In the genomic region with DNA sequence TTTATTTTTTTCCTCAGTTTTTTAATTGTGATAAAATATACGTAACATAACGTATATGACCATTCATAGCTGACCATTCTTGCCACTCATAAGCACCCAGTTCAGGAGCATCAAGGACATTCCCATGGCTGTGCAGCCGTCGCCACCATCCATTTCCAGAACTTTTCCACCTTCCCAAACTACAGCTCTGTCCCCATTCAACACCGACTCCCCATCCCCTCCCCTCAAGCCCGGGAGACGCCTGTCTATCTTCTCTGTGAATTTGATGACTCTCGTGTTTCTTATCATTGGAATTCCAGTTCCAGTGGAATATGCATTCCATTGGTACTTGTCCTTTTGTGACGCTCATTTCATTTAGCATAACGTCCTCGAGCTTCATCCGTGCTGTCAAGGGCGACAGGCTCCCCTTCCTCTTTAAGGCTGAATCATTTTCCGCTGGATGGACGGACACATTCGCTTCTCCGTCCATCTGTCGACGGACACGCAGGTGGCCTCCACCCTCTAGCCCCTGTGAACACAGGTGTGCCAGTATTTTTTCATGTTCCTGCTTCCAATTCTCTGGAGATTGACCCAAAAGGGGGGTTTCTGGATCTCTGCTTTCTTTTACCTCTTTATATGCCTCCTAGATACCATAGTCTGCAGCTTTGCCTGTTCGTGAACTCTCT, we compare ENCODE assay signal across 23 cellular contexts.
"Had no signal": no experiment of that assay in that cellular context is flagged by ENCODE, and none has a peak within 500 bp of the region (broad histone marks: within the 10 kb centered on the region; RNA-seq: fewer than 3 reads in every experiment).

No MANE protein-coding gene starts in this region.

- H3K4me3 ChIP-seq: cardiac muscle cell, hepatocyte, lung, prostate gland, right atrium auricular region, thoracic aorta, uterus had no signal

- H3K4me3 Mint-ChIP-seq: activated CD4-positive, alpha-beta memory T cell treated with anti-CD3 and anti-CD28 coated beads, Interleukin-2, amount 10 ng/mL, durations not matched to agents 7 days and 5 days; activated naive CD8-positive, alpha-beta T cell; activated T-cell treated with anti-CD3 and anti-CD28 coated beads, Interleukin-2, amount 50 U/mL, for 24 hours; stimulated activated effector memory CD8-positive, alpha-beta T cell treated with anti-CD3 and anti-CD28 coated beads, Interleukin-12 subunit alpha, Interleukin-12 subunit beta, amount 100 ng/mL, for 72 hours had no signal

- H3K4me1 Mint-ChIP-seq: activated CD4-positive, alpha-beta memory T cell treated with anti-CD3 and anti-CD28 coated beads, Interleukin-2, amount 10 ng/mL, durations not matched to agents 7 days and 5 days; stimulated activated effector memory CD8-positive, alpha-beta T cell treated with anti-CD3 and anti-CD28 coated beads, Interleukin-12 subunit alpha, Interleukin-12 subunit beta, amount 100 ng/mL, for 72 hours had no signal

- ATAC-seq: SK-N-SH treated with all-trans-retinoic acid at 6 μM for 48 hours; stimulated activated effector memory CD8-positive, alpha-beta T cell treated with anti-CD3 and anti-CD28 coated beads, Interleukin-12 subunit alpha, Interleukin-12 subunit beta, amount 100 ng/mL, for 72 hours had no signal

- H3K27me3 ChIP-seq: right atrium auricular region, uterus had no signal

- H3K36me3 ChIP-seq: cardiac muscle cell, prostate gland, right atrium auricular region, thoracic aorta, uterus had no signal

- H3K27ac ChIP-seq: cardiac muscle cell, epithelial cell of prostate, hepatocyte, prostate gland, right atrium auricular region, thoracic aorta, uterus had no signal

- DNase-seq: activated CD4-positive, alpha-beta memory T cell treated with anti-CD3 and anti-CD28 coated beads, Interleukin-2, amount 10 ng/mL, durations not matched to agents 7 days and 5 days; activated CD4-positive, alpha-beta T cell treated with anti-CD3 and anti-CD28 coated beads for 48 hours; activated CD4-positive, CD25-positive, alpha-beta regulatory T cell; activated T-cell treated with anti-CD3 and anti-CD28 coated beads, Interleukin-2, amount 50 U/mL, for 24 hours; amniotic stem cell; foreskin fibroblast; midbrain; occipital lobe; small intestine; stimulated activated CD4-positive, alpha-beta T cell treated with anti-CD3 and anti-CD28 coated beads, Interleukin-4, amount 100 ng/mL, for 24 hours; T-helper 9 cell; uterus had no signal

- H3K36me3 Mint-ChIP-seq: activated naive CD8-positive, alpha-beta T cell; stimulated activated effector memory CD8-positive, alpha-beta T cell treated with anti-CD3 and anti-CD28 coated beads, Interleukin-12 subunit alpha, Interleukin-12 subunit beta, amount 100 ng/mL, for 72 hours had no signal

- H3K9me3 ChIP-seq: prostate gland, thoracic aorta, uterus had no signal

- H3K4me1 ChIP-seq: prostate gland, right atrium auricular region, uterus had no signal

- H3K27me3 Mint-ChIP-seq: activated CD4-positive, alpha-beta memory T cell treated with anti-CD3 and anti-CD28 coated beads, Interleukin-2, amount 10 ng/mL, durations not matched to agents 7 days and 5 days had no signal

- H3K9me3 Mint-ChIP-seq: activated CD4-positive, alpha-beta memory T cell treated with anti-CD3 and anti-CD28 coated beads, Interleukin-2, amount 10 ng/mL, durations not matched to agents 7 days and 5 days; activated T-cell treated with anti-CD3 and anti-CD28 coated beads, Interleukin-2, amount 50 U/mL, for 24 hours; activated T-helper 2 cell treated with anti-CD3 and anti-CD28 coated beads, Interferon-gamma antibody, Interleukin-2, Interleukin-4, amounts not matched to agents 10 μg/mL and 5 μg/mL and 100 μg/mL, durations not matched to agents 14 hours and 24 hours and 36 hours; stimulated activated effector memory CD8-positive, alpha-beta T cell treated with anti-CD3 and anti-CD28 coated beads, Interleukin-12 subunit alpha, Interleukin-12 subunit beta, amount 100 ng/mL, for 72 hours had no signal

- H3K27ac Mint-ChIP-seq: activated CD4-positive, alpha-beta memory T cell treated with anti-CD3 and anti-CD28 coated beads, Interleukin-2, amount 10 ng/mL, durations not matched to agents 7 days and 5 days; activated naive CD8-positive, alpha-beta T cell; activated T-cell treated with anti-CD3 and anti-CD28 coated beads, Interleukin-2, amount 50 U/mL, for 24 hours; activated T-helper 2 cell treated with anti-CD3 and anti-CD28 coated beads, Interferon-gamma antibody, Interleukin-2, Interleukin-4, amounts not matched to agents 10 μg/mL and 5 μg/mL and 100 μg/mL, durations not matched to agents 14 hours and 24 hours and 36 hours; stimulated activated effector memory CD8-positive, alpha-beta T cell treated with anti-CD3 and anti-CD28 coated beads, Interleukin-12 subunit alpha, Interleukin-12 subunit beta, amount 100 ng/mL, for 72 hours had no signal
